In genomic region chr11:8681837-8682218, GRCh38 we compare ENCODE assay signal across 8 cellular contexts. TPM values are rescaled to one million over a fixed set of nuclear protein-coding genes. Genes with fewer than 3 reads are reported as not detected.
A peak's percentile ranks its signal among the peaks of the same experiment; 100 is the strongest.
DNase-seq lines count a peak whose midpoint lies in the region; ATAC-seq and TF ChIP-seq lines count a peak whose summit lies in the region.

No MANE protein-coding gene starts in this region.

- H3K79me2 ChIP-seq in mammary epithelial cell (ENCODE audit: insufficient read depth, low read length): peaks cover 54% of the 10 kb centered on the region

- intact Hi-C loops in left ventricle myocardium inferior (cut with micrococcal nuclease): no loop called here
- intact Hi-C loops in cardiac septum (cut with DNase I): loop anchor here (2.0 kb wide), 1 partner anchor 131 kb away; no protein-coding TSS in a partner anchor
- intact Hi-C loops in mammary epithelial cell (cut with micrococcal nuclease): loop anchor here (2.0 to 10.0 kb wide), 4 partner anchors 77 to 883 kb away; no protein-coding TSS in a partner anchor

- H3K27me3 ChIP-seq in left ventricle myocardium inferior (ENCODE audit: low read depth): no peaks in the 10 kb centered on the region
- H3K27me3 ChIP-seq in mammary epithelial cell (ENCODE audit: insufficient read depth, low read length): no peaks in the 10 kb centered on the region
- no peaks in the 10 kb centered on the region for H3K27me3 ChIP-seq in mononuclear cell (ENCODE audit: insufficient read depth, low read length)

- BruUV-seq in mammary epithelial cell (replicated peaks; lab: Mats Ljungman, UMichigan): no TSS peak

- ATAC-seq in HG03439 (IDR thresholded peaks at IDR 0.05; ENCODE audit: unreplicated experiment): no peak

- in situ Hi-C loops in mammary epithelial cell (cut with MboI; ENCODE audit: low sequenced_read_pairs in 2 of 2): loop anchor here in 1 of 2 donors (5.0 to 25.0 kb wide), 2 partner anchors 80 to 445 kb away; no protein-coding TSS in a partner anchor

- peak overlapping the region; percentile 95 for H3K4me3 ChIP-seq in left ventricle myocardium inferior
- peak overlapping the region; percentile 75 to 98 (median 78) for H3K4me3 ChIP-seq in mammary epithelial cell (replicated peaks in 1 of 3; ENCODE audit: insufficient read depth in 1 of 3, low read depth in 2 of 3, low read length in 3 of 3)
- H3K4me3 ChIP-seq in mononuclear cell (ENCODE audit: low read length): peak overlapping the region; percentile 95

- CTCF ChIA-PET in mammary epithelial cell (lab: Charles Lee; ENCODE audit: low non-redundant PET): interaction anchor here (0.6 to 0.7 kb wide), 3 partner anchors 85 to 654 kb away, joined by 3 to 4 read pairs (median 3); no protein-coding TSS in a partner anchor

- no peaks in the 10 kb centered on the region for H4K20me1 ChIP-seq in mammary epithelial cell (ENCODE audit: insufficient read depth, low read length)

- H3K27ac ChIP-seq in left ventricle myocardium inferior (replicated peaks): peak overlapping the region; percentile 98
- peak overlapping the region; percentile 94 for H3K27ac ChIP-seq in mammary epithelial cell (ENCODE audit: insufficient read depth, low read depth, low read length)

- WGBS in mammary epithelial cell (ENCODE audit: low coverage, missing lambda C conversion rate): 41% methylated on average over 8 of the region's 8 CpGs

- no peak for TF ChIP-seq CTCF in left ventricle myocardium inferior (IDR thresholded peaks at IDR 0.05; ENCODE audit: borderline replicate concordance)
- no peak for TF ChIP-seq CTCF in mammary epithelial cell (conservative IDR thresholded peaks at IDR 0.05 in 1 of 2, IDR thresholded peaks at IDR 0.05 in 1 of 2; ENCODE audit: extremely low read depth in 1 of 2, insufficient read depth in 1 of 2, low read depth in 1 of 2, low read length in 2 of 2)

- no peaks in the 10 kb centered on the region for H3K9me3 ChIP-seq in left ventricle myocardium inferior (replicated peaks)
- H3K9me3 ChIP-seq in mammary epithelial cell (replicated peaks; ENCODE audit: insufficient read depth, low read length): no peaks in the 10 kb centered on the region
- no peaks in the 10 kb centered on the region for H3K9me3 ChIP-seq in mononuclear cell (ENCODE audit: low read depth, low read length)

- dilution Hi-C loops in mammary epithelial cell (cut with HindIII; ENCODE audit: low sequenced_read_pairs): no loop called here

- H3K9ac ChIP-seq in mammary epithelial cell (ENCODE audit: insufficient read depth, low read length): peak overlapping the region; percentile 98

- peak overlapping the region; percentile 81 for H2AFZ ChIP-seq in mammary epithelial cell (ENCODE audit: low read depth, low read length)

- H3K36me3 ChIP-seq in left ventricle myocardium inferior (peaks cover 30% of the 10 kb centered on the region), mammary epithelial cell (ENCODE audit: insufficient read depth, low read length) (peaks cover 22% of the 10 kb centered on the region)

- peak overlapping the region; percentile 93 for H3K4me2 ChIP-seq in mammary epithelial cell (ENCODE audit: insufficient read depth, low read depth, low read length)

- H3K4me1 ChIP-seq in left ventricle myocardium inferior: peaks cover 40% of the 10 kb centered on the region
- peaks cover 15% of the 10 kb centered on the region for H3K4me1 ChIP-seq in mammary epithelial cell (ENCODE audit: insufficient read depth, low read length)
- H3K4me1 ChIP-seq in mononuclear cell (ENCODE audit: insufficient read depth, low read length): peaks cover 22% of the 10 kb centered on the region

- no peak for DNase-seq in left ventricle myocardium inferior
- no peak for DNase-seq in cardiac septum (ENCODE audit: low spot score)
- DNase-seq in mammary epithelial cell: no peak
- DNase-seq in germinal center (ENCODE audit: low spot score): no peak
- DNase-seq in HT-29 (ENCODE audit: low spot score): no peak
- DNase-seq in stimulated activated CD4-positive, alpha-beta T cell treated with anti-CD3 and anti-CD28 coated beads, Interleukin-1b, Interleukin-23, amount 100 ng/mL, for 48 hours: no peak

RNA-seq across cellular contexts. Expression of gene TRIM66, which starts 0.6 kb away (rescaled TPM):
- total RNA-seq in left ventricle myocardium inferior (4.1 TPM), cardiac septum (3.0 TPM), mammary epithelial cell (10 to 100 TPM in 1 of 2 donors, 1 to 10 TPM in 1; 7.0 to 17.5 TPM), mononuclear cell (5.6 TPM)
- 2.2 TPM for polyA plus RNA-seq in mammary epithelial cell
- polyA minus RNA-seq in mammary epithelial cell: 8.9 TPM
- 6.7 and 7.0 TPM in 2 replicates for total RNA-seq in HT-29 (2014; rRNA removed; shearing (Covaris generic))

RNA-seq across cellular contexts. Expression of gene RPL27A, which starts 0.8 kb away (rescaled TPM):
- total RNA-seq in left ventricle myocardium inferior (597 TPM), cardiac septum (462 TPM), mammary epithelial cell (100 to 1,000 TPM; 473 to 864 TPM), mononuclear cell (1,583 TPM)
- 1,200 TPM for polyA plus RNA-seq in mammary epithelial cell
- polyA minus RNA-seq in mammary epithelial cell: 617 TPM
- 2,307 and 2,374 TPM in 2 replicates for total RNA-seq in HT-29 (2014; rRNA removed; shearing (Covaris generic))
